In the genomic region with DNA sequence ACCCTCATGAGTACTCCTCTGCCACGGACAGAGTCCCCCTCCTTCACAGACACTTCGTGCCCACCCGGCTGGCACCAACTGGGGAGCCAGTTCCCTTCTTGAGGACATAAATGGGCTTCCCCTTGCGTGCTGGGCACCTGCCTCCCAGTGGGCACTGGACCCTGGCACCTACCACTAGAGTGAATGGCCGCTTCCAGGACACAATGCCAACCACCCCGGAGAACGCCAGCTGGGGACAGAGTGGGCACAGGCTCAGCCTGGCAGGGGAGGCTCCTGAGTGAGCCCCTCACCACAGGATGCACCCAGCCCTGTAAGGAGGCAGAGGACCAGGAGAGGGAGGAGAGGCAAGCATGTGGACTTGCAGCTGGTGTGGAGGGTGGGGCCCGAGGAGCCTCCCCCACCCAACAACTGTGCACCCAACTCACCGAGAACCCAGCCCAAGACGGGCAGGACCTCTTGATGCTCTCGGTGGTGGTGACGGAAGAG, we compare ENCODE assay signal across 8 cellular contexts. TPM values are rescaled to one million over a fixed set of nuclear protein-coding genes. Genes with fewer than 3 reads are reported as not detected.
A peak's percentile ranks its signal among the peaks of the same experiment; 100 is the strongest.
DNase-seq lines count a peak whose midpoint lies in the region; FAIRE-seq and TF ChIP-seq lines count a peak whose summit lies in the region.

No MANE protein-coding gene starts in this region.

- no peaks in the 10 kb centered on the region for H3K9me3 ChIP-seq in HUES6 (ENCODE audit: control insufficient read depth, insufficient read depth, low read depth, low read length)
- H3K9me3 ChIP-seq in muscle layer of colon (ENCODE audit: low read length) = no peaks in the 10 kb centered on the region
- H3K9me3 ChIP-seq in effector memory CD4-positive, alpha-beta T cell (ENCODE audit: control insufficient read depth, low read length) = no peaks in the 10 kb centered on the region

- no peaks in the 10 kb centered on the region for H3K27me3 ChIP-seq in ACC112 (ENCODE audit: insufficient read depth, low read length)
- H3K27me3 ChIP-seq in HUES6 (ENCODE audit: control insufficient read depth, insufficient read depth, low read length) = no peaks in the 10 kb centered on the region
- H3K27me3 ChIP-seq in bronchial epithelial cell (ENCODE audit: control insufficient read depth, insufficient read depth, low read length) = no peaks in the 10 kb centered on the region
- no peaks in the 10 kb centered on the region for H3K27me3 ChIP-seq in muscle layer of colon (ENCODE audit: control insufficient read depth in 1 of 2, insufficient read depth in 2 of 2, low read length in 2 of 2)
- H3K27me3 ChIP-seq in effector memory CD4-positive, alpha-beta T cell (replicated peaks; ENCODE audit: control insufficient read depth, insufficient read depth, low read length, poor library complexity, severe bottlenecking) = no peaks in the 10 kb centered on the region

- TF ChIP-seq CTCF in bronchial epithelial cell (IDR thresholded peaks at IDR 0.05; ENCODE audit: insufficient read depth, low read length, severe bottlenecking) = no peak

- H3K4me1 ChIP-seq in ACC112 (ENCODE audit: control insufficient read depth, insufficient read depth, low read length, unreplicated experiment) (peaks cover 26% of the 10 kb centered on the region), HUES6 (ENCODE audit: control insufficient read depth, insufficient read depth, low read length) (peaks cover 26% of the 10 kb centered on the region), muscle layer of colon (ENCODE audit: insufficient read depth, low read length) (peaks cover 39% of the 10 kb centered on the region)
- H3K4me1 ChIP-seq in effector memory CD4-positive, alpha-beta T cell (ENCODE audit: control insufficient read depth, insufficient read depth, low read length, poor library complexity, severe bottlenecking) = peaks cover 20% of the 10 kb centered on the region

- DNase-seq in bronchial epithelial cell (ENCODE audit: low read depth) (no peak), SKM-1 treated with dmso at 0.1 percent for 144 hours (lab: John Stamatoyannopoulos, UW; ENCODE audit: unreplicated experiment) (no peak), RCC 7860 (ENCODE audit: low spot score) (no peak), medulla oblongata (ENCODE audit: extremely low spot score) (no peak)
- DNase-seq in effector memory CD4-positive, alpha-beta T cell = no peak

- H3K36me3 ChIP-seq in ACC112 (ENCODE audit: insufficient read depth, low read length) = peaks cover 4% of the 10 kb centered on the region
- H3K36me3 ChIP-seq in HUES6 (ENCODE audit: control insufficient read depth, insufficient read depth, low read length) = peaks cover 16% of the 10 kb centered on the region
- peaks cover 4% of the 10 kb centered on the region for H3K36me3 ChIP-seq in bronchial epithelial cell (ENCODE audit: control insufficient read depth, insufficient read depth, low read length)
- peaks cover 18% of the 10 kb centered on the region for H3K36me3 ChIP-seq in muscle layer of colon (ENCODE audit: insufficient read depth, low read length)
- H3K36me3 ChIP-seq in effector memory CD4-positive, alpha-beta T cell (ENCODE audit: control insufficient read depth, insufficient read depth, low read length) = peaks cover 18% of the 10 kb centered on the region

- H3K27ac ChIP-seq in ACC112 (ENCODE audit: low read depth, low read length) = no peak overlapping the region
- H3K27ac ChIP-seq in HUES6 (ENCODE audit: low read depth, low read length) = no peak overlapping the region
- H3K27ac ChIP-seq in muscle layer of colon (ENCODE audit: low read depth, low read length) = peak overlapping the region; percentile 84
- no peak overlapping the region for H3K27ac ChIP-seq in effector memory CD4-positive, alpha-beta T cell (ENCODE audit: insufficient read depth, low read length, poor library complexity, severe bottlenecking)

- FAIRE-seq in bronchial epithelial cell (lab: Jason Lieb, UNC) (no peak), RCC 7860 (lab: Jason Lieb, UNC) (no peak)

- H3K4me3 ChIP-seq in ACC112 (ENCODE audit: low read depth, low read length) = peak overlapping the region; percentile 95
- peak overlapping the region; percentile 84 for H3K4me3 ChIP-seq in HUES6 (ENCODE audit: low read depth, low read length)
- peak overlapping the region; percentile 82 for H3K4me3 ChIP-seq in bronchial epithelial cell (ENCODE audit: low read depth, low read length)
- H3K4me3 ChIP-seq in muscle layer of colon (ENCODE audit: low read depth in 1 of 2, low read length in 2 of 2) = peak overlapping the region; percentile 63 to 66
- no peak overlapping the region for H3K4me3 ChIP-seq in effector memory CD4-positive, alpha-beta T cell (ENCODE audit: insufficient read depth, low read depth, low read length, poor library complexity, severe bottlenecking)

- H3K79me2 ChIP-seq in ACC112 (ENCODE audit: control insufficient read depth, insufficient read depth, low read length, unreplicated experiment) = peaks cover 17% of the 10 kb centered on the region

- H2AFZ ChIP-seq in ACC112 (ENCODE audit: low read length, unreplicated experiment) = peak overlapping the region; percentile 84

- H3K9ac ChIP-seq in HUES6 (ENCODE audit: low read length) (peak overlapping the region; percentile 29), muscle layer of colon (ENCODE audit: low read length) (peak overlapping the region; percentile 76)

RNA-seq across cellular contexts. Expression of a gene that starts 1.0 kb away (rescaled TPM):
- 3.2 and 3.7 TPM in 2 replicates for total RNA-seq in bronchial epithelial cell

RNA-seq across cellular contexts. Expression of a gene that starts 7.9 kb away (rescaled TPM):
- total RNA-seq in bronchial epithelial cell = 23.4 and 26.9 TPM in 2 replicates

RNA-seq across cellular contexts. Expression of a gene that starts 19.0 kb away (rescaled TPM):
- 19.7 and 23.4 TPM in 2 replicates for total RNA-seq in bronchial epithelial cell

RNA-seq across cellular contexts. Expression of a gene that starts 23.0 kb away (rescaled TPM):
- total RNA-seq in bronchial epithelial cell = 0.90 and 1.1 TPM in 2 replicates

RNA-seq across cellular contexts. Expression of a gene that starts 45.8 kb away (rescaled TPM):
- 48.4 and 49.5 TPM in 2 replicates for total RNA-seq in bronchial epithelial cell
